In genomic region chr17:30116661-30117547, GRCh38 we compare ENCODE assay signal across 8 cellular contexts. TPM values are rescaled to one million over a fixed set of nuclear protein-coding genes. Genes with fewer than 3 reads are reported as not detected.
DNase-seq lines count a peak whose midpoint lies in the region; ATAC-seq, FAIRE-seq and TF ChIP-seq lines count a peak whose summit lies in the region.

A gene with protein sequence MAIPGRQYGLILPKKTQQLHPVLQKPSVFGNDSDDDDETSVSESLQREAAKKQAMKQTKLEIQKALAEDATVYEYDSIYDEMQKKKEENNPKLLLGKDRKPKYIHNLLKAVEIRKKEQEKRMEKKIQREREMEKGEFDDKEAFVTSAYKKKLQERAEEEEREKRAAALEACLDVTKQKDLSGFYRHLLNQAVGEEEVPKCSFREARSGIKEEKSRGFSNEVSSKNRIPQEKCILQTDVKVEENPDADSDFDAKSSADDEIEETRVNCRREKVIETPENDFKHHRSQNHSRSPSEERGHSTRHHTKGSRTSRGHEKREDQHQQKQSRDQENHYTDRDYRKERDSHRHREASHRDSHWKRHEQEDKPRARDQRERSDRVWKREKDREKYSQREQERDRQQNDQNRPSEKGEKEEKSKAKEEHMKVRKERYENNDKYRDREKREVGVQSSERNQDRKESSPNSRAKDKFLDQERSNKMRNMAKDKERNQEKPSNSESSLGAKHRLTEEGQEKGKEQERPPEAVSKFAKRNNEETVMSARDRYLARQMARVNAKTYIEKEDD (plus strand): TSS chr17:30116816. CDS start chr17:30116844, 28 bp downstream.

- no peaks in the 10 kb centered on the region for H3K27me3 ChIP-seq in keratinocyte (ENCODE audit: control insufficient read depth, extremely low read depth, insufficient read depth, low read length)

- peaks cover 7% of the 10 kb centered on the region for H3K4me1 ChIP-seq in keratinocyte (ENCODE audit: control insufficient read depth, extremely low read depth, insufficient read depth, low read length)

- H3K9ac ChIP-seq in keratinocyte (ENCODE audit: control insufficient read depth, extremely low read depth, insufficient read depth, low read length), result peak within 1 kb of the TSS; percentile 99

- peaks cover 51% of the 10 kb centered on the region for H3K79me2 ChIP-seq in keratinocyte (ENCODE audit: control insufficient read depth, insufficient read depth, low read length)

- H2AFZ ChIP-seq in keratinocyte (ENCODE audit: control insufficient read depth, low read length), result peak within 1 kb of the TSS; percentile 93

- no peaks in the 10 kb centered on the region for H3K9me1 ChIP-seq in keratinocyte (ENCODE audit: control insufficient read depth, extremely low read depth, insufficient read depth, low read length)

- peak; percentile 81 for ATAC-seq in GM19025 (IDR thresholded peaks at IDR 0.05; ENCODE audit: low read depth, unreplicated experiment)
- peak; percentile 84 for ATAC-seq in HG03432 (IDR thresholded peaks at IDR 0.05; ENCODE audit: unreplicated experiment)

- dilution Hi-C loops in keratinocyte (cut with MboI; ENCODE audit: extremely low pct_ligation_motif_present, low sequenced_read_pairs), result no loop called here

- H3K27ac ChIP-seq in keratinocyte (ENCODE audit: control insufficient read depth, insufficient read depth, low read length), result peak within 1 kb of the TSS; percentile 100

- peaks cover 0 to 4% of the 10 kb centered on the region in 2 experiments for H3K36me3 ChIP-seq in keratinocyte (ENCODE audit: control insufficient read depth in 2 of 2, extremely low read depth in 1 of 2, insufficient read depth in 2 of 2, low read length in 2 of 2)

- no peaks in the 10 kb centered on the region for H4K20me1 ChIP-seq in keratinocyte (ENCODE audit: control insufficient read depth, extremely low read depth, insufficient read depth, low read length)

- H3K4me3 ChIP-seq in AG09309 (ENCODE audit: control insufficient read depth, low read depth, low read length), result peak within 1 kb of the TSS; percentile 61
- H3K4me3 ChIP-seq in keratinocyte (ENCODE audit: control insufficient read depth in 2 of 3, extremely low read depth in 1 of 3, insufficient read depth in 2 of 3, low read depth in 1 of 3, low read length in 3 of 3), result peak within 1 kb of the TSS; percentile 63 to 97 (median 96)

- TF ChIP-seq CTCF in AG09309 (IDR thresholded peaks at IDR 0.05; ENCODE audit: control insufficient read depth, insufficient read depth, low read depth, low read length, missing control alignments), result no peak
- no peak for TF ChIP-seq CTCF in keratinocyte (optimal IDR thresholded peaks at IDR 0.05 in 1 of 3, IDR thresholded peaks at IDR 0.05 in 1 of 3, conservative IDR thresholded peaks at IDR 0.05 in 1 of 3; ENCODE audit: extremely low read depth in 1 of 3, insufficient read depth in 2 of 3, low read length in 3 of 3)

- no peaks in the 10 kb centered on the region for H3K9me3 ChIP-seq in keratinocyte (ENCODE audit: control insufficient read depth, low read depth, low read length)

- peak; percentile 96 for FAIRE-seq in keratinocyte (lab: Jason Lieb, UNC)

- peak; percentile 78 for DNase-seq in AG09309 (ENCODE audit: low read depth)
- DNase-seq in NCI-H510A treated with DMSO at 0.1 percent for 48 hours (lab: John Stamatoyannopoulos, UW), result peak; percentile 89
- peak; percentile 90 for DNase-seq in activated CD4-positive, alpha-beta T cell treated with anti-CD3 and anti-CD28 coated beads for 1 hour
- peak; percentile 29 to 76 for DNase-seq in cerebellar nuclear complex (lab: John Stamatoyannopoulos, UW)
- DNase-seq in keratinocyte (ENCODE audit: low read depth, low spot score), result peak; percentile 67
- DNase-seq in stimulated activated CD4-positive, alpha-beta T cell treated with anti-CD3 and anti-CD28 coated beads, Interleukin-12 subunit alpha, Interleukin-12 subunit beta, amount 100 ng/mL, for 48 hours (ENCODE audit: low read depth in 2 of 3, low spot score in 1 of 3), result peak; percentile 92 to 94 (median 94)

- H3K4me2 ChIP-seq in keratinocyte (ENCODE audit: control insufficient read depth, extremely low read depth, insufficient read depth, low read depth, low read length), result peak within 1 kb of the TSS; percentile 88

RNA-seq across cellular contexts. Expression of the gene that starts here (rescaled TPM):
- 9.0 to 12.7 TPM (median 10.1 TPM) in 3 replicates for polyA plus RNA-seq in keratinocyte
- polyA plus RNA-seq in keratinocyte (2011; ENCODE audit: low read depth), result 101 TPM
- 10.5 and 13.6 TPM in 2 replicates for polyA plus RNA-seq in keratinocyte (2011; cell fraction: cytosol; rRNA removed)
- 19.0 and 21.3 TPM in 2 replicates for polyA plus RNA-seq in keratinocyte (2011; cell fraction: nucleus; rRNA removed)
- 25.5 and 27.5 TPM in 2 replicates for polyA plus RNA-seq in keratinocyte (2012; ENCODE audit: low replicate concordance)
- 0.82 to 8.0 TPM (median 6.3 TPM) in 3 replicates for polyA minus RNA-seq in keratinocyte
- polyA minus RNA-seq in keratinocyte (2011; cell fraction: cytosol; rRNA and poly(A)+ RNA removed), result 3.8 TPM
- polyA minus RNA-seq in keratinocyte (2011; cell fraction: nucleus; rRNA and poly(A)+ RNA removed), result 9.0 and 15.6 TPM in 2 replicates

Comparison
In these comparisons a context has a peak if more than half of its experiments do, and no peak if none do; other contexts are left out.
1. Peak in every context shown above with its lines: DNase-seq, ATAC-seq, H3K4me3 ChIP-seq and H3K27ac ChIP-seq.